8 cellular contexts compared by ENCODE assay signal in genomic region chr7:99375070-99375807, GRCh38. TPM values are rescaled to one million over a fixed set of nuclear protein-coding genes. Genes with fewer than 3 reads are reported as not detected.
DNase-seq lines count a peak whose midpoint lies in the region; ATAC-seq and TF ChIP-seq lines count a peak whose summit lies in the region.

No MANE protein-coding gene starts in this region.

- DNase-seq in COR-L47 (lab: John Stamatoyannopoulos, UW) (peak; percentile 32), HT-29 (ENCODE audit: low spot score) (peak; percentile 87), Right ventricle myocardium superior (peak; percentile 91), ovary (peak; percentile 71 to 84 (median 78)), vagina (ENCODE audit: extremely low spot score in 2 of 2) (no peak)
- peak; percentile 82 for DNase-seq in activated naive CD8-positive, alpha-beta T cell treated with anti-CD3 and anti-CD28 coated beads for 36 hours

- H3K27ac Mint-ChIP-seq in activated naive CD8-positive, alpha-beta T cell treated with anti-CD3 and anti-CD28 coated beads for 36 hours, result peak overlapping the region; percentile 82

- H3K4me1 ChIP-seq in ovary (ENCODE audit: insufficient read depth), result peaks cover 8% of the 10 kb centered on the region
- H3K4me1 ChIP-seq in vagina, result peaks cover 35% of the 10 kb centered on the region

- WGBS in ovary, 3 donors, result 4 to 7% (median 6%) methylated on average over 47 to 58 of the region's 58 CpGs

- intact Hi-C loops in Right ventricle myocardium superior (cut with DNase I), result no loop called here
- intact Hi-C loops in ovary (cut with DNase I), result no loop called here
- intact Hi-C loops in vagina (cut with DNase I), result no loop called here

- H3K27me3 ChIP-seq in ovary, result no peaks in the 10 kb centered on the region
- H3K27me3 ChIP-seq in vagina, result no peaks in the 10 kb centered on the region

- peaks cover 50% of the 10 kb centered on the region for H3K4me1 Mint-ChIP-seq in activated naive CD8-positive, alpha-beta T cell treated with anti-CD3 and anti-CD28 coated beads for 36 hours

- H3K9me3 Mint-ChIP-seq in activated naive CD8-positive, alpha-beta T cell treated with anti-CD3 and anti-CD28 coated beads for 36 hours, result no peaks in the 10 kb centered on the region

- no peaks in the 10 kb centered on the region for H3K9me3 ChIP-seq in ovary
- H3K9me3 ChIP-seq in vagina, result no peaks in the 10 kb centered on the region

- TF ChIP-seq CTCF in ovary (IDR thresholded peaks at IDR 0.05), result no peak
- no peak for TF ChIP-seq CTCF in vagina (IDR thresholded peaks at IDR 0.05)

- H3K4me3 ChIP-seq in ovary (peak overlapping the region; percentile 72), vagina (peak overlapping the region; percentile 90 to 97)

- peak; percentile 38 for ATAC-seq in GM19452 (IDR thresholded peaks at IDR 0.05; ENCODE audit: unreplicated experiment)
- ATAC-seq in SK-N-SH treated with all-trans-retinoic acid at 6 μM for 48 hours, result peak; percentile 77
- peak; percentile 77 for ATAC-seq in Right ventricle myocardium superior (ENCODE audit: poor library complexity)

- H3K27ac ChIP-seq in ovary, result peak overlapping the region; percentile 30 to 56
- H3K27ac ChIP-seq in vagina, result peak overlapping the region; percentile 84

- H3K4me3 Mint-ChIP-seq in activated naive CD8-positive, alpha-beta T cell treated with anti-CD3 and anti-CD28 coated beads for 36 hours, result peak overlapping the region; percentile 83

- no peak for TF ChIP-seq EP300 in ovary (IDR thresholded peaks at IDR 0.05)

- H3K36me3 Mint-ChIP-seq in activated naive CD8-positive, alpha-beta T cell treated with anti-CD3 and anti-CD28 coated beads for 36 hours, result peaks cover 32% of the 10 kb centered on the region

- TF ChIP-seq POLR2A in ovary (IDR thresholded peaks at IDR 0.05) (no peak), vagina (IDR thresholded peaks at IDR 0.05) (no peak)

- no peaks in the 10 kb centered on the region for H3K27me3 Mint-ChIP-seq in activated naive CD8-positive, alpha-beta T cell treated with anti-CD3 and anti-CD28 coated beads for 36 hours

- H3K36me3 ChIP-seq in ovary (no peaks in the 10 kb centered on the region), vagina (peaks cover 0 to 5% of the 10 kb centered on the region in 2 donors)

TF ChIP-seq in SK-N-SH treated with all-trans-retinoic acid at 6 μM for 48 hours, 23 proteins besides CTCF, POLR2A, EP300 and RAD21:
- TF ChIP-seq ZNF70 (CRISPR knock-in tag; IDR thresholded peaks at IDR 0.05) (peak; percentile 53; the same call in 1 of the 2 replicates), ZFP30 (CRISPR knock-in tag; IDR thresholded peaks at IDR 0.05) (0 out of 2 replicates have a peak, but pooled peaks have one; percentile 2), SNAI2 (CRISPR knock-in tag; IDR thresholded peaks at IDR 0.05) (0 out of 2 replicates have a peak, but pooled peaks have one; percentile 20), PATZ1 (CRISPR knock-in tag; IDR thresholded peaks at IDR 0.05; ENCODE audit: borderline replicate concordance) (0 out of 2 replicates have a peak, but pooled peaks have one; percentile 40), ZC3H10 (CRISPR knock-in tag; IDR thresholded peaks at IDR 0.05) (no peak)

RNA-seq across cellular contexts. Expression of gene ARPC1B, which starts 0.7 kb away (rescaled TPM):
- 987 and 1,117 TPM in 2 replicates for total RNA-seq in HT-29 (2014; rRNA removed; shearing (Covaris generic))
- 100 to 1,000 TPM; 256 to 258 TPM for total RNA-seq in activated naive CD8-positive, alpha-beta T cell treated with anti-CD3 and anti-CD28 coated beads for 36 hours
- total RNA-seq in Right ventricle myocardium superior (40.6 TPM), ovary (10 to 100 TPM; 24.2 to 82.5 (median 42.9) TPM), vagina (114 TPM)
- polyA plus RNA-seq in ovary, result 10 to 100 TPM; 63.4 to 77.9 TPM

RNA-seq across cellular contexts. Expression of gene PDAP1, which starts 33.2 kb away (rescaled TPM):
- 51.2 and 57.8 TPM in 2 replicates for total RNA-seq in HT-29 (2014; rRNA removed; shearing (Covaris generic))
- total RNA-seq in activated naive CD8-positive, alpha-beta T cell treated with anti-CD3 and anti-CD28 coated beads for 36 hours, result 100 to 1,000 TPM; 201 to 214 TPM
- 97.7 TPM for total RNA-seq in Right ventricle myocardium superior
- total RNA-seq in ovary, result 10 to 100 TPM; 31.1 to 90.0 (median 83.9) TPM
- polyA plus RNA-seq in ovary, result 100 to 1,000 TPM in 1 of 2 donors, 10 to 100 TPM in 1; 81.5 to 155 TPM
- total RNA-seq in vagina, result 48.1 TPM

RNA-seq across cellular contexts. Expression of gene BUD31, which starts 33.5 kb away (rescaled TPM):
- total RNA-seq in HT-29 (2014; rRNA removed; shearing (Covaris generic)), result 120 and 130 TPM in 2 replicates
- total RNA-seq in activated naive CD8-positive, alpha-beta T cell treated with anti-CD3 and anti-CD28 coated beads for 36 hours, result 100 to 1,000 TPM; 156 to 162 TPM
- total RNA-seq in Right ventricle myocardium superior (31.5 TPM), ovary (10 to 100 TPM; 44.4 to 96.4 (median 53.4) TPM), vagina (52.3 TPM)
- 100 to 1,000 TPM in 1 of 2 donors, 10 to 100 TPM in 1; 75.6 to 157 TPM for polyA plus RNA-seq in ovary

RNA-seq across cellular contexts. Expression of gene ARPC1A, which starts 49.5 kb away (rescaled TPM):
- 120 and 151 TPM in 2 replicates for total RNA-seq in HT-29 (2014; rRNA removed; shearing (Covaris generic))
- total RNA-seq in activated naive CD8-positive, alpha-beta T cell treated with anti-CD3 and anti-CD28 coated beads for 36 hours, result 10 to 100 TPM; 55.0 to 55.9 TPM
- total RNA-seq in Right ventricle myocardium superior (133 TPM), ovary (100 to 1,000 TPM in 5 of 7 donors, 10 to 100 TPM in 2; 83.7 to 134 (median 112) TPM), vagina (106 TPM)
- 100 to 1,000 TPM in 1 of 2 donors, 10 to 100 TPM in 1; 98.1 to 138 TPM for polyA plus RNA-seq in ovary

Comparison
In these comparisons a context has a peak if more than half of its experiments do, and no peak if none do; other contexts are left out.
1. DNase-seq: peak in COR-L47 (single experiment), HT-29 (single experiment), activated naive CD8-positive, alpha-beta T cell treated with anti-CD3 and anti-CD28 coated beads for 36 hours (single experiment), Right ventricle myocardium superior (single experiment) and ovary (5 of 5); none in vagina (0 of 2).
2. Peak in every context shown above with its lines, with median percentiles within 50 percentile points of each other: ATAC-seq.